ENCODE assay signal across 15 cellular contexts in genomic region chr4:25873632-25874129, GRCh38.
"Had no signal": no experiment of that assay in that cellular context is flagged by ENCODE, and none has a peak within 500 bp of the region (broad histone marks: within the 10 kb centered on the region; RNA-seq: fewer than 3 reads in every experiment).

No MANE protein-coding gene starts in this region.

- FAIRE-seq: keratinocyte had no signal

- H3K4me3 Mint-ChIP-seq: activated CD4-positive, alpha-beta T cell treated with anti-CD3 and anti-CD28 coated beads for 36 hours; activated CD8-positive, alpha-beta T cell treated with anti-CD3 and anti-CD28 coated beads for 36 hours; activated naive CD8-positive, alpha-beta T cell treated with anti-CD3 and anti-CD28 coated beads for 36 hours; activated T-cell treated with anti-CD3 and anti-CD28 coated beads, Interleukin-2, amount 50 U/mL, for 72 hours; dendritic cell treated with granulocyte-macrophage colony-stimulating factor and Interleukin-4, amounts not matched to agents 40 ng/mL and 50 ng/mL, for 4 days; nephron progenitor cell; stimulated activated naive CD8-positive, alpha-beta T cell treated with anti-CD3 and anti-CD28 coated beads, Interleukin-15, Interleukin-2, amounts not matched to agents 100 ng/mL and 50 ng/mL, for 24 hours had no signal

- H3K4me3 ChIP-seq: left ventricle myocardium inferior, thoracic aorta had no signal

- H3K36me3 Mint-ChIP-seq: activated naive CD8-positive, alpha-beta T cell treated with anti-CD3 and anti-CD28 coated beads for 36 hours had no signal

- ATAC-seq: activated CD4-positive, alpha-beta T cell treated with anti-CD3 and anti-CD28 coated beads for 36 hours; activated CD8-positive, alpha-beta T cell treated with anti-CD3 and anti-CD28 coated beads for 36 hours; activated T-cell treated with anti-CD3 and anti-CD28 coated beads, Interleukin-2, amount 50 U/mL, for 72 hours had no signal

- H3K4me1 ChIP-seq: left ventricle myocardium inferior had no signal

- H3K9me3 ChIP-seq: left ventricle myocardium inferior, thoracic aorta had no signal

- H3K27ac Mint-ChIP-seq: activated CD4-positive, alpha-beta T cell treated with anti-CD3 and anti-CD28 coated beads for 36 hours; activated CD8-positive, alpha-beta T cell treated with anti-CD3 and anti-CD28 coated beads for 36 hours; activated naive CD8-positive, alpha-beta T cell treated with anti-CD3 and anti-CD28 coated beads for 36 hours; activated T-cell treated with anti-CD3 and anti-CD28 coated beads, Interleukin-2, amount 50 U/mL, for 72 hours; dendritic cell treated with granulocyte-macrophage colony-stimulating factor and Interleukin-4, amounts not matched to agents 40 ng/mL and 50 ng/mL, for 4 days; nephron progenitor cell; stimulated activated naive CD8-positive, alpha-beta T cell treated with anti-CD3 and anti-CD28 coated beads, Interleukin-15, Interleukin-2, amounts not matched to agents 100 ng/mL and 50 ng/mL, for 24 hours had no signal

- DNase-seq: activated CD4-positive, alpha-beta T cell treated with anti-CD3 and anti-CD28 coated beads for 36 hours; activated CD8-positive, alpha-beta memory T cell treated with anti-CD3 and anti-CD28 coated beads, Interleukin-2, amount 50 U/mL, for 4 hours; activated CD8-positive, alpha-beta T cell treated with anti-CD3 and anti-CD28 coated beads for 36 hours; activated gamma-delta T cell treated with Interleukin-2 at 50 U/mL for 16 hours; activated naive CD8-positive, alpha-beta T cell treated with anti-CD3 and anti-CD28 coated beads for 36 hours; activated T-cell treated with anti-CD3 and anti-CD28 coated beads, Interleukin-2, amount 50 U/mL, for 72 hours; brain microvascular endothelial cell; left ventricle myocardium inferior; mesenchymal stem cell; nephron progenitor cell; stimulated activated CD4-positive, alpha-beta T cell treated with anti-CD3 and anti-CD28 coated beads, Interleukin-2, amount 100 ng/mL, for 48 hours had no signal

- H3K4me1 Mint-ChIP-seq: activated CD4-positive, alpha-beta T cell treated with anti-CD3 and anti-CD28 coated beads for 36 hours; activated naive CD8-positive, alpha-beta T cell treated with anti-CD3 and anti-CD28 coated beads for 36 hours had no signal

- H3K27me3 Mint-ChIP-seq: activated CD4-positive, alpha-beta T cell treated with anti-CD3 and anti-CD28 coated beads for 36 hours; activated CD8-positive, alpha-beta T cell treated with anti-CD3 and anti-CD28 coated beads for 36 hours; activated naive CD8-positive, alpha-beta T cell treated with anti-CD3 and anti-CD28 coated beads for 36 hours; stimulated activated naive CD8-positive, alpha-beta T cell treated with anti-CD3 and anti-CD28 coated beads, Interleukin-15, Interleukin-2, amounts not matched to agents 100 ng/mL and 50 ng/mL, for 24 hours had no signal

- H3K27ac ChIP-seq: brain microvascular endothelial cell, left ventricle myocardium inferior, thoracic aorta had no signal

- H3K27me3 ChIP-seq: brain microvascular endothelial cell had no signal

- H3K9me3 Mint-ChIP-seq: activated CD8-positive, alpha-beta T cell treated with anti-CD3 and anti-CD28 coated beads for 36 hours; activated naive CD8-positive, alpha-beta T cell treated with anti-CD3 and anti-CD28 coated beads for 36 hours; activated T-cell treated with anti-CD3 and anti-CD28 coated beads, Interleukin-2, amount 50 U/mL, for 72 hours; dendritic cell treated with granulocyte-macrophage colony-stimulating factor and Interleukin-4, amounts not matched to agents 40 ng/mL and 50 ng/mL, for 4 days; nephron progenitor cell; stimulated activated naive CD8-positive, alpha-beta T cell treated with anti-CD3 and anti-CD28 coated beads, Interleukin-15, Interleukin-2, amounts not matched to agents 100 ng/mL and 50 ng/mL, for 24 hours had no signal

- H3K36me3 ChIP-seq: brain microvascular endothelial cell, left ventricle myocardium inferior, thoracic aorta had no signal
